Comparison of ENCODE assay signal across 8 cellular contexts in genomic region chr17:74212913-74213791, GRCh38. TPM values are rescaled to one million over a fixed set of nuclear protein-coding genes. Genes with fewer than 3 reads are reported as not detected.
DNase-seq lines count a peak whose midpoint lies in the region; ATAC-seq and TF ChIP-seq lines count a peak whose summit lies in the region.

Gene TTYH2, plus strand, starts transcription at chr17:74213571. Its CDS starts 17 bp downstream, at chr17:74213588.

- peaks cover 13% of the 10 kb centered on the region for H4K20me1 ChIP-seq in GM23338 (replicated peaks; ENCODE audit: insufficient read depth)

- H3K4me1 Mint-ChIP-seq in GM23338: peaks cover 47% of the 10 kb centered on the region

- peaks cover 32% of the 10 kb centered on the region for H3F3A ChIP-seq in GM23338 (replicated peaks; ENCODE audit: low read depth)

- TF ChIP-seq CTCF in GM23338 (conservative IDR thresholded peaks at IDR 0.05; ENCODE audit: low read depth in 2 of 2) (peak; percentile 28 to 40), LNCAP (IDR thresholded peaks at IDR 0.05) (peak; percentile 15; the same call in 1 of the 2 replicates), foreskin keratinocyte (conservative IDR thresholded peaks at IDR 0.05) (peak; percentile 51)

- H3K4me2 ChIP-seq in GM23338: peak within 1 kb of the TSS; percentile 96

- peak; percentile 49 for ATAC-seq in GM23338
- peak; percentile 83 for ATAC-seq in foreskin keratinocyte

- H3K27me3 ChIP-seq in GM23338 (ENCODE audit: insufficient read depth) (peaks cover 26% of the 10 kb centered on the region), foreskin keratinocyte (peaks cover 17% of the 10 kb centered on the region), neuron (ENCODE audit: insufficient read depth, low read length) (no peaks in the 10 kb centered on the region)

- no peaks in the 10 kb centered on the region for H3K9me2 ChIP-seq in GM23338 (ENCODE audit: insufficient read depth)

- H3K4me3 Mint-ChIP-seq in GM23338: peak within 1 kb of the TSS; percentile 79

- H3K79me2 ChIP-seq in GM23338 (replicated peaks; ENCODE audit: insufficient read depth): peaks cover 10% of the 10 kb centered on the region

- H3K36me3 ChIP-seq in GM23338 (ENCODE audit: insufficient read depth): peaks cover 16% of the 10 kb centered on the region
- peaks cover 24% of the 10 kb centered on the region for H3K36me3 ChIP-seq in neuron (ENCODE audit: insufficient read depth, low read length)

- H2AFZ ChIP-seq in GM23338 (peak within 1 kb of the TSS; percentile 91), neuron (ENCODE audit: low read depth, low read length) (peak within 1 kb of the TSS; percentile 42)

- no peaks in the 10 kb centered on the region; the same call in 2 of the 3 replicates for H3K9me3 Mint-ChIP-seq in GM23338

- H3K27ac ChIP-seq in GM23338 (ENCODE audit: low read depth) (peak within 1 kb of the TSS; percentile 69; the same call in 1 of the 2 replicates), foreskin keratinocyte (peak within 1 kb of the TSS; percentile 61)

- H3K4me1 ChIP-seq in GM23338 (ENCODE audit: insufficient read depth) (peaks cover 15% of the 10 kb centered on the region), foreskin keratinocyte (peaks cover 23% of the 10 kb centered on the region), neuron (ENCODE audit: insufficient read depth, low read length) (peaks cover 54% of the 10 kb centered on the region)

- H3K36me3 Mint-ChIP-seq in GM23338 (ENCODE audit: low read depth): peaks cover 26% of the 10 kb centered on the region

- H3K4me3 ChIP-seq in GM23338 (peak within 1 kb of the TSS; percentile 76), neuron (ENCODE audit: low read length) (peak within 1 kb of the TSS; percentile 63)

- peaks cover 54% of the 10 kb centered on the region for H3K27me3 Mint-ChIP-seq in GM23338 (ENCODE audit: insufficient read depth, low read depth, poor library complexity)

- DNase-seq in EL (peak; percentile 90), GM23338 (ENCODE audit: low spot score) (peak; percentile 91), SIG-M5 treated with dmso at 0.1 percent for 504 hours (lab: John Stamatoyannopoulos, UW; ENCODE audit: unreplicated experiment) (peak; percentile 93), activated gamma-delta T cell treated with Interleukin-2 at 50 U/mL for 16 hours (peak; percentile 58), foreskin keratinocyte (peak; percentile 59 to 72), superior temporal gyrus (ENCODE audit: extremely low spot score) (peak; percentile 93)

- H3K27ac Mint-ChIP-seq in GM23338: peak within 1 kb of the TSS; percentile 80; the same call in 1 of the 2 replicates

- no peaks in the 10 kb centered on the region for H3K9me3 ChIP-seq in neuron (ENCODE audit: low read length)

TF ChIP-seq in GM23338, 12 proteins besides CTCF, POLR2A, EP300 and RAD21:
- TF ChIP-seq POLR2AphosphoS5 (IDR thresholded peaks at IDR 0.05; ENCODE audit: low read depth) (peak; percentile 41), NANOG (IDR thresholded peaks at IDR 0.05; ENCODE audit: borderline replicate concordance) (no peak), ZNF114 (CRISPR knock-in tag; IDR thresholded peaks at IDR 0.05) (no peak)

RNA-seq across cellular contexts. Expression of gene TTYH2, which starts in this region (rescaled TPM):
- total RNA-seq in GM23338 (2014; rRNA removed; shearing (Covaris generic)): 3.9 and 5.2 TPM in 2 replicates
- 1.4 and 2.1 TPM in 2 replicates for polyA plus RNA-seq in GM23338 (2016; fragmentation: Nextera tagmentation; extraction: Ambion mirVana)
- 1.8 and 3.1 TPM in 2 replicates for total RNA-seq in foreskin keratinocyte
- polyA plus RNA-seq in foreskin keratinocyte: 1.4 and 1.8 TPM in 2 replicates

Comparison
In these comparisons a context has a peak if more than half of its experiments do, and no peak if none do; other contexts are left out.
1. Peak in every context shown above with its lines: DNase-seq, ATAC-seq, H3K4me3 ChIP-seq and H3K27ac ChIP-seq.